19 cellular contexts compared by ENCODE assay signal in genomic region chr2:169046440-169047151, GRCh38. TPM values are rescaled to one million over a fixed set of nuclear protein-coding genes. Genes with fewer than 3 reads are reported as not detected.
DNase-seq lines count a peak whose midpoint lies in the region; ATAC-seq, FAIRE-seq and TF ChIP-seq lines count a peak whose summit lies in the region.
"Had no signal": no experiment of that assay in that cellular context is flagged by ENCODE, and none has a peak within 500 bp of the region (broad histone marks: within the 10 kb centered on the region; RNA-seq: fewer than 3 reads in every experiment).

No MANE protein-coding gene starts in this region.

- H3K36me3 ChIP-seq in Peyer's patch (no peaks in the 10 kb centered on the region), HepG2 (replicated peaks in 1 of 2; ENCODE audit: control insufficient read depth in 1 of 2, insufficient read depth in 2 of 2, low read length in 2 of 2) (no peaks in the 10 kb centered on the region), thyroid gland (no peaks in the 10 kb centered on the region), lower lobe of right lung (no peaks in the 10 kb centered on the region)
- H3K36me3 ChIP-seq: SJCRH30 had no signal

- no peak for FAIRE-seq in HepG2 (lab: Jason Lieb, UNC)
- FAIRE-seq: A204.1 had no signal

- H3K27ac ChIP-seq in Peyer's patch (peak overlapping the region in 2 of 4 donors; percentile 30 to 64), HepG2 (ENCODE audit: extremely low read length, insufficient read depth, low read length) (no peak overlapping the region), thyroid gland (no peak overlapping the region), lower lobe of right lung (no peak overlapping the region)
- H3K27ac ChIP-seq: GM23248, SJCRH30 had no signal

- no peaks in the 10 kb centered on the region for H3K27me3 ChIP-seq in Peyer's patch
- H3K27me3 ChIP-seq in HepG2 (ENCODE audit: control insufficient read depth in 1 of 2, insufficient read depth in 2 of 2, low read length in 2 of 2) = no peaks in the 10 kb centered on the region
- no peaks in the 10 kb centered on the region for H3K27me3 ChIP-seq in thyroid gland
- H3K27me3 ChIP-seq in lower lobe of right lung (ENCODE audit: low read depth) = no peaks in the 10 kb centered on the region
- H3K27me3 ChIP-seq: SJCRH30 had no signal

- H2AFZ ChIP-seq in HepG2 (ENCODE audit: low read length) = no peak overlapping the region
- H2AFZ ChIP-seq: GM23248 had no signal

- H3K4me1 ChIP-seq in Peyer's patch (no peaks in the 10 kb centered on the region), HepG2 (ENCODE audit: insufficient read depth, low read length) (no peaks in the 10 kb centered on the region), thyroid gland (no peaks in the 10 kb centered on the region), lower lobe of right lung (no peaks in the 10 kb centered on the region)
- H3K4me1 ChIP-seq: Caco-2, SJCRH30 had no signal

- no peak overlapping the region for H3K4me2 ChIP-seq in HepG2 (ENCODE audit: low read depth, low read length)

- WGBS in HepG2 (ENCODE audit: low lambda C conversion rate) = 25% methylated on average over 3 of the region's 4 CpGs
- WGBS in thyroid gland, 2 donors = 60 to 73% methylated on average over 4 of the region's 4 CpGs

- H3K9me3 ChIP-seq in Peyer's patch (no peaks in the 10 kb centered on the region), HepG2 (ENCODE audit: low read length) (peaks cover 9% of the 10 kb centered on the region; the same call in 1 of the 2 replicates), thyroid gland (no peaks in the 10 kb centered on the region), lower lobe of right lung (peaks cover 9% of the 10 kb centered on the region)
- H3K9me3 ChIP-seq: Caco-2, SJCRH30 had no signal

- in situ Hi-C loops in HepG2 (cut with HindIII; ENCODE audit: extremely low pct_ligation_motif_present, low pct_unique_long_range_greater_than_20kb) = no loop called here

- TF ChIP-seq RAD21 in HepG2 (CRISPR knock-in tag; IDR thresholded peaks at IDR 0.05) = no peak

- no peak for TF ChIP-seq CTCF in Peyer's patch (IDR thresholded peaks at IDR 0.05)
- no peak for TF ChIP-seq CTCF in epithelial cell of esophagus (IDR thresholded peaks at IDR 0.05; ENCODE audit: insufficient read depth, low read depth, low read length, missing control alignments)
- no peak for TF ChIP-seq CTCF in HepG2 (CRISPR knock-in tag; IDR thresholded peaks at IDR 0.05)
- no peak for TF ChIP-seq CTCF in thyroid gland (IDR thresholded peaks at IDR 0.05)
- no peak for TF ChIP-seq CTCF in lower lobe of right lung (IDR thresholded peaks at IDR 0.05)

- CTCF ChIA-PET in HepG2 (lab: Yijun Ruan, JAX; ENCODE audit: low intra/inter-chr PET ratio, low total read pairs) = no interaction called here

- no peak for ATAC-seq in HepG2
- no peak for ATAC-seq in lower lobe of right lung
- ATAC-seq: HCT116 had no signal

- no TSS peak for BruUV-seq in HepG2 (replicated peaks; lab: Mats Ljungman, UMichigan)

- H3K9ac ChIP-seq in HepG2 (ENCODE audit: insufficient read depth, low read depth, low read length) = no peak overlapping the region
- H3K9ac ChIP-seq: GM23248 had no signal

- DNase-seq in Daoy (ENCODE audit: low read depth) (peak; percentile 11), Peyer's patch (peak in 2 of 3 donors; percentile 78 to 87), epithelial cell of esophagus (ENCODE audit: low read depth) (peak; percentile 93), mucosa of gallbladder (ENCODE audit: low spot score) (peak; percentile 67), HepG2 (ENCODE audit: low spot score) (no peak), thyroid gland (no peak), lower lobe of right lung (no peak)
- DNase-seq in activated CD8-positive, alpha-beta memory T cell treated with anti-CD3 and anti-CD28 coated beads for 24 hours = no peak
- DNase-seq: AML-193, Caco-2, DMS79 treated with DMSO at 0.1 percent for 48 hours, GM23248, NCI-H1048, NCI-H1694 treated with DMSO at 0.1 percent for 48 hours, NCI-H446, SJCRH30 had no signal

- H3K4me3 ChIP-seq in Peyer's patch (no peak overlapping the region), epithelial cell of esophagus (ENCODE audit: low read length) (no peak overlapping the region), HepG2 (replicated peaks in 1 of 3; ENCODE audit: insufficient read depth in 1 of 3, low read depth in 2 of 3, low read length in 3 of 3) (no peak overlapping the region), thyroid gland (replicated peaks in 1 of 3) (no peak overlapping the region), lower lobe of right lung (no peak overlapping the region)
- H3K4me3 ChIP-seq: GM23248, SJCRH30 had no signal

- no peaks in the 10 kb centered on the region for H4K20me1 ChIP-seq in HepG2 (ENCODE audit: insufficient read depth, low read length)

- intact Hi-C loops in HepG2 (cut with micrococcal nuclease; ENCODE audit: unreplicated experiment) (no loop called here), thyroid gland (cut with DNase I) (no loop called here), lower lobe of right lung (cut with DNase I) (no loop called here)

- POLR2A ChIA-PET in HepG2 (lab: Yijun Ruan, JAX) = no interaction called here

- no peak for TF ChIP-seq EP300 in HepG2 (IDR thresholded peaks at IDR 0.05; ENCODE audit: low read depth in 2 of 2, low read length in 2 of 2)
- no peak for TF ChIP-seq EP300 in HepG2 (CRISPR knock-in tag; IDR thresholded peaks at IDR 0.05; ENCODE audit: borderline replicate concordance)

- no peaks in the 10 kb centered on the region for H3K79me2 ChIP-seq in HepG2 (ENCODE audit: insufficient read depth, low read length)

- no peak for TF ChIP-seq POLR2A in Peyer's patch (IDR thresholded peaks at IDR 0.05)
- no peak for TF ChIP-seq POLR2A in HepG2 (IDR thresholded peaks at IDR 0.05; ENCODE audit: insufficient read depth in 1 of 2, low read depth in 2 of 2, low read length in 2 of 2)
- no peak for TF ChIP-seq POLR2A in thyroid gland (IDR thresholded peaks at IDR 0.05)

TF ChIP-seq in HepG2, 621 proteins besides CTCF, POLR2A, EP300 and RAD21 (continues in another document):
- TF ChIP-seq ZKSCAN1 (IDR thresholded peaks at IDR 0.05; ENCODE audit: low read length) (no peak), SP5 (CRISPR knock-in tag; IDR thresholded peaks at IDR 0.05; ENCODE audit: borderline replicate concordance, low read depth) (no peak)

RNA-seq across cellular contexts. Expression of gene ABCB11, which starts 15.5 kb away (rescaled TPM):
- not detected in 2 replicates for total RNA-seq in Daoy (2014; rRNA removed; shearing (Covaris generic))
- total RNA-seq in Peyer's patch (under 1 TPM in 2 of 4 donors, not detected in 2; 0.18 to 0.54 TPM), mucosa of gallbladder (0.23 TPM), HepG2 (2016; rRNA removed; fragmentation: Illumina TruSeq; extraction: Trizol) (not detected in 2 replicates), thyroid gland (1 to 10 TPM in 1 of 4 donors, under 1 TPM in 2, not detected in 1; under 0.01 to 1.2 (median 0.11) TPM), lower lobe of right lung (0.32 TPM)
- not detected in 2 replicates for total RNA-seq in HepG2 (2016; cell fraction: cytosol; rRNA removed; fragmentation: Illumina TruSeq; extraction: Trizol; ENCODE audit: low read depth)
- not detected in 2 replicates for total RNA-seq in HepG2 (2016; cell fraction: insoluble cytoplasmic fraction; rRNA removed; fragmentation: Illumina TruSeq; extraction: Trizol)
- total RNA-seq in HepG2 (2016; cell fraction: membrane; rRNA removed; fragmentation: Illumina TruSeq; extraction: Trizol) = not detected in 2 replicates
- total RNA-seq in HepG2 (2016; cell fraction: nucleus; rRNA removed; fragmentation: Illumina TruSeq; extraction: Trizol) = not detected in 2 replicates
- not detected in 2 replicates for polyA plus RNA-seq in HepG2 (2011; rRNA removed)
- polyA plus RNA-seq in HepG2 (2011; cell fraction: cytosol; rRNA removed) = not detected in 2 replicates
- not detected in 2 replicates for polyA plus RNA-seq in HepG2 (2011; cell fraction: nucleus; rRNA removed)
- polyA plus RNA-seq in HepG2 (2012) = not detected in 2 replicates
- polyA plus RNA-seq in HepG2 (2016; cell fraction: cytosol; fragmentation: Illumina TruSeq; extraction: Trizol; ENCODE audit: low read depth) = not detected in 2 replicates
- polyA plus RNA-seq in HepG2 (2016; cell fraction: insoluble cytoplasmic fraction; fragmentation: Illumina TruSeq; extraction: Trizol; ENCODE audit: low read depth) = not detected in 2 replicates
- polyA plus RNA-seq in HepG2 (2016; cell fraction: membrane; fragmentation: Illumina TruSeq; extraction: Trizol; ENCODE audit: low read depth) = not detected in 2 replicates
- polyA plus RNA-seq in HepG2 (2016; cell fraction: nucleus; fragmentation: Illumina TruSeq; extraction: Trizol; ENCODE audit: insufficient read depth, low read depth) = not detected in 2 replicates
- polyA minus RNA-seq in HepG2 (2011; rRNA and poly(A)+ RNA removed; ENCODE audit: low replicate concordance) = 0.09 TPM in 1 of 2 replicates, not detected in the other
- not detected in 2 replicates for polyA minus RNA-seq in HepG2 (2011; cell fraction: cytosol; rRNA and poly(A)+ RNA removed)
- polyA minus RNA-seq in HepG2 (2011; cell fraction: nucleus; rRNA and poly(A)+ RNA removed) = not detected in 2 replicates
- total RNA-seq: Caco-2, GM23248, HT-29, SJCRH30 had no signal
- polyA plus RNA-seq: GM23248 had no signal

RNA-seq across cellular contexts. Expression of gene DHRS9, which starts 22.8 kb away (rescaled TPM):
- total RNA-seq in Daoy (2014; rRNA removed; shearing (Covaris generic)) = 0.39 and 2.5 TPM in 2 replicates
- 10 to 100 TPM in 1 of 4 donors, 1 to 10 TPM in 3; 5.7 to 10.2 (median 6.6) TPM for total RNA-seq in Peyer's patch
- 2.0 TPM for total RNA-seq in mucosa of gallbladder
- total RNA-seq in HepG2 (2016; rRNA removed; fragmentation: Illumina TruSeq; extraction: Trizol) = not detected in 2 replicates
- total RNA-seq in HepG2 (2016; cell fraction: cytosol; rRNA removed; fragmentation: Illumina TruSeq; extraction: Trizol; ENCODE audit: low read depth) = not detected in 2 replicates
- not detected in 2 replicates for total RNA-seq in HepG2 (2016; cell fraction: insoluble cytoplasmic fraction; rRNA removed; fragmentation: Illumina TruSeq; extraction: Trizol)
- total RNA-seq in HepG2 (2016; cell fraction: membrane; rRNA removed; fragmentation: Illumina TruSeq; extraction: Trizol) = not detected in 2 replicates
- total RNA-seq in HepG2 (2016; cell fraction: nucleus; rRNA removed; fragmentation: Illumina TruSeq; extraction: Trizol) = not detected in 2 replicates
- not detected in 2 replicates for polyA plus RNA-seq in HepG2 (2011; rRNA removed)
- not detected in 2 replicates for polyA plus RNA-seq in HepG2 (2011; cell fraction: cytosol; rRNA removed)
- not detected in 2 replicates for polyA plus RNA-seq in HepG2 (2011; cell fraction: nucleus; rRNA removed)
- not detected in 2 replicates for polyA plus RNA-seq in HepG2 (2012)
- polyA plus RNA-seq in HepG2 (2016; cell fraction: cytosol; fragmentation: Illumina TruSeq; extraction: Trizol; ENCODE audit: low read depth) = not detected in 2 replicates
- not detected in 2 replicates for polyA plus RNA-seq in HepG2 (2016; cell fraction: insoluble cytoplasmic fraction; fragmentation: Illumina TruSeq; extraction: Trizol; ENCODE audit: low read depth)
- not detected in 2 replicates for polyA plus RNA-seq in HepG2 (2016; cell fraction: membrane; fragmentation: Illumina TruSeq; extraction: Trizol; ENCODE audit: low read depth)
- not detected in 2 replicates for polyA plus RNA-seq in HepG2 (2016; cell fraction: nucleus; fragmentation: Illumina TruSeq; extraction: Trizol; ENCODE audit: insufficient read depth, low read depth)
- 0.14 TPM in 1 of 2 replicates, not detected in the other for polyA minus RNA-seq in HepG2 (2011; rRNA and poly(A)+ RNA removed; ENCODE audit: low replicate concordance)
- polyA minus RNA-seq in HepG2 (2011; cell fraction: cytosol; rRNA and poly(A)+ RNA removed) = not detected in 2 replicates
- polyA minus RNA-seq in HepG2 (2011; cell fraction: nucleus; rRNA and poly(A)+ RNA removed) = not detected in 2 replicates
- total RNA-seq in thyroid gland = under 1 TPM in 1 of 4 donors, not detected in 3; 0.54 TPM
- 6.1 TPM for total RNA-seq in lower lobe of right lung
- total RNA-seq: Caco-2, GM23248, SJCRH30 had no signal
- polyA plus RNA-seq: GM23248 had no signal

Comparison
In these comparisons a context has a peak if more than half of its experiments do, and no peak if none do; other contexts are left out.
1. DNase-seq: peak in Daoy (single experiment), Peyer's patch (2 of 3), epithelial cell of esophagus (single experiment) and mucosa of gallbladder (single experiment); none in activated CD8-positive, alpha-beta memory T cell treated with anti-CD3 and anti-CD28 coated beads for 24 hours (single experiment), HepG2 (single experiment), thyroid gland (0 of 2) and lower lobe of right lung (single experiment).